In the genomic region with DNA sequence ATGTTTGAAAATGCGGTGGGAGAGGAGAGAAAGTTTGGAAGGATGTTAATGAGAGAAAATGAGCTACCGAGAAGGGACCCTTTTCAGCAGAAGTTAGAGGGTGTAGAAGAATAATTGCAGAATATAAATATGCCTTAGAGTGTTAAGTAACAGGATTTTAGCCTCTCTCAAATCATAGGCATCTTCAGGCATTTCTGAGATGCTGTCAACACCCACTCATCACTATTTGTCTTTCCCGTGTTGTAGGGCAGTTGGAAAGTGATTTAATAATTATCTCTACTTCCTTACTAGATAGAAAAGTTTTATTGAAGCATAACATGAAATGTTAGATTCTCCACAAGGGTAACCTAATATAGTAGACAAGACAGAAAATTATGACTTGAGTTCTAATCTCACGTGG, we compare ENCODE assay signal across 15 cellular contexts.
"Had no signal": no experiment of that assay in that cellular context is flagged by ENCODE, and none has a peak within 500 bp of the region (broad histone marks: within the 10 kb centered on the region; RNA-seq: fewer than 3 reads in every experiment).

No MANE protein-coding gene starts in this region.

- H3K4me2 ChIP-seq: neural progenitor cell had no signal

- H3K27me3 Mint-ChIP-seq: activated CD4-positive, alpha-beta T cell treated with anti-CD3 and anti-CD28 coated beads, Interleukin-2, amount 10 ng/mL, durations not matched to agents 24 days and 14 days; activated naive CD8-positive, alpha-beta T cell treated with anti-CD3 and anti-CD28 coated beads, Interleukin-2, amount 10 ng/mL, durations not matched to agents 7 days and 5 days; stimulated activated memory B cell treated with anti-CD40 and anti-IgM and Interleukin-4, amounts not matched to agents 10 μg/mL and 1 μg/mL and 100 μg/mL, for 72 hours had no signal

- H3K27me3 ChIP-seq: gastroesophageal sphincter, heart right ventricle, neural progenitor cell had no signal

- H3K4me1 ChIP-seq: neural progenitor cell, parathyroid adenoma had no signal

- ATAC-seq: gastroesophageal sphincter; heart right ventricle; stimulated activated memory B cell treated with anti-CD40 and anti-IgM and Interleukin-4, amounts not matched to agents 10 μg/mL and 1 μg/mL and 100 μg/mL, for 72 hours had no signal

- H3K9ac ChIP-seq: neural progenitor cell, parathyroid adenoma had no signal

- H3K9me3 ChIP-seq: gastroesophageal sphincter, heart right ventricle had no signal

- H3K27ac ChIP-seq: gastroesophageal sphincter, heart right ventricle, neural progenitor cell, parathyroid adenoma had no signal

- H2AFZ ChIP-seq: neural progenitor cell, parathyroid adenoma had no signal

- H3K4me3 Mint-ChIP-seq: activated CD4-positive, alpha-beta T cell treated with anti-CD3 and anti-CD28 coated beads, Interleukin-2, amount 10 ng/mL, durations not matched to agents 24 days and 14 days; activated naive CD8-positive, alpha-beta T cell treated with anti-CD3 and anti-CD28 coated beads, Interleukin-2, amount 10 ng/mL, durations not matched to agents 7 days and 5 days; activated T-helper 1 cell treated with anti-CD3 and anti-CD28 coated beads, Interleukin-12 subunit alpha, Interleukin-12 subunit beta, Interleukin-2, Interleukin-4 antibody, amounts not matched to agents 30 ng/mL and 10 ng/mL and 1 ng/mL, durations not matched to agents 14 hours and 24 hours and 36 hours; naive B cell; neural progenitor cell; stimulated activated memory B cell treated with anti-CD40 and anti-IgM and Interleukin-4, amounts not matched to agents 10 μg/mL and 1 μg/mL and 100 μg/mL, for 72 hours; T-helper 2 cell treated with Interferon-gamma antibody and Interleukin-4, amounts not matched to agents 5 μg/mL and 100 μg/mL, for 36 hours had no signal

- H3K36me3 ChIP-seq: gastroesophageal sphincter, heart right ventricle, neural progenitor cell had no signal

- H3K27ac Mint-ChIP-seq: activated CD4-positive, alpha-beta T cell treated with anti-CD3 and anti-CD28 coated beads, Interleukin-2, amount 10 ng/mL, durations not matched to agents 24 days and 14 days; activated naive CD8-positive, alpha-beta T cell treated with anti-CD3 and anti-CD28 coated beads, Interleukin-2, amount 10 ng/mL, durations not matched to agents 7 days and 5 days; activated T-helper 1 cell treated with anti-CD3 and anti-CD28 coated beads, Interleukin-12 subunit alpha, Interleukin-12 subunit beta, Interleukin-2, Interleukin-4 antibody, amounts not matched to agents 30 ng/mL and 10 ng/mL and 1 ng/mL, durations not matched to agents 14 hours and 24 hours and 36 hours; naive B cell; neural progenitor cell; stimulated activated memory B cell treated with anti-CD40 and anti-IgM and Interleukin-4, amounts not matched to agents 10 μg/mL and 1 μg/mL and 100 μg/mL, for 72 hours; T-helper 2 cell treated with Interferon-gamma antibody and Interleukin-4, amounts not matched to agents 5 μg/mL and 100 μg/mL, for 36 hours had no signal

- H3K4me3 ChIP-seq: gastroesophageal sphincter, heart right ventricle, neural progenitor cell had no signal

- DNase-seq: activated CD4-positive, alpha-beta T cell treated with anti-CD3 and anti-CD28 coated beads, Interleukin-2, amount 10 ng/mL, durations not matched to agents 24 days and 14 days; activated CD4-positive, CD25-positive, alpha-beta regulatory T cell; activated CD8-positive, alpha-beta memory T cell treated with anti-CD3 and anti-CD28 coated beads, Interleukin-2, amount 50 U/mL, for 48 hours; activated naive CD4-positive, alpha-beta T cell; activated naive CD8-positive, alpha-beta T cell treated with anti-CD3 and anti-CD28 coated beads, Interleukin-2, amount 10 ng/mL, durations not matched to agents 7 days and 5 days; aorta; heart right ventricle; naive B cell; stimulated activated CD4-positive, alpha-beta T cell treated with anti-CD3 and anti-CD28 coated beads, Interleukin-2, amount 100 ng/mL, for 48 hours had no signal

- H3K9me3 Mint-ChIP-seq: activated CD4-positive, alpha-beta T cell treated with anti-CD3 and anti-CD28 coated beads, Interleukin-2, amount 10 ng/mL, durations not matched to agents 24 days and 14 days; activated naive CD8-positive, alpha-beta T cell treated with anti-CD3 and anti-CD28 coated beads, Interleukin-2, amount 10 ng/mL, durations not matched to agents 7 days and 5 days; activated T-helper 1 cell treated with anti-CD3 and anti-CD28 coated beads, Interleukin-12 subunit alpha, Interleukin-12 subunit beta, Interleukin-2, Interleukin-4 antibody, amounts not matched to agents 30 ng/mL and 10 ng/mL and 1 ng/mL, durations not matched to agents 14 hours and 24 hours and 36 hours; neural progenitor cell; stimulated activated memory B cell treated with anti-CD40 and anti-IgM and Interleukin-4, amounts not matched to agents 10 μg/mL and 1 μg/mL and 100 μg/mL, for 72 hours; T-helper 2 cell treated with Interferon-gamma antibody and Interleukin-4, amounts not matched to agents 5 μg/mL and 100 μg/mL, for 36 hours had no signal

- H3K79me2 ChIP-seq: parathyroid adenoma had no signal

- H3K4me1 Mint-ChIP-seq: activated CD4-positive, alpha-beta T cell treated with anti-CD3 and anti-CD28 coated beads, Interleukin-2, amount 10 ng/mL, durations not matched to agents 24 days and 14 days; activated naive CD8-positive, alpha-beta T cell treated with anti-CD3 and anti-CD28 coated beads, Interleukin-2, amount 10 ng/mL, durations not matched to agents 7 days and 5 days; naive B cell; neural progenitor cell; stimulated activated memory B cell treated with anti-CD40 and anti-IgM and Interleukin-4, amounts not matched to agents 10 μg/mL and 1 μg/mL and 100 μg/mL, for 72 hours had no signal

- H3K36me3 Mint-ChIP-seq: activated naive CD8-positive, alpha-beta T cell treated with anti-CD3 and anti-CD28 coated beads, Interleukin-2, amount 10 ng/mL, durations not matched to agents 7 days and 5 days; naive B cell; neural progenitor cell; stimulated activated memory B cell treated with anti-CD40 and anti-IgM and Interleukin-4, amounts not matched to agents 10 μg/mL and 1 μg/mL and 100 μg/mL, for 72 hours had no signal
